In genomic region chr22:26408562-26409220, GRCh38 we compare ENCODE assay signal across 1 cellular context. TPM values are rescaled to one million over a fixed set of nuclear protein-coding genes. Genes with fewer than 3 reads are reported as not detected.
"Had no signal": no experiment of that assay in that cellular context is flagged by ENCODE, and none has a peak within 500 bp of the region (broad histone marks: within the 10 kb centered on the region; RNA-seq: fewer than 3 reads in every experiment).

No MANE protein-coding gene starts in this region.

RNA-seq across cellular contexts. Expression of gene ASPHD2, which starts 20.4 kb away (rescaled TPM):
- total RNA-seq: Right ventricle myocardium superior had no signal
